ENCODE assay signal across 8 cellular contexts in the genomic region with DNA sequence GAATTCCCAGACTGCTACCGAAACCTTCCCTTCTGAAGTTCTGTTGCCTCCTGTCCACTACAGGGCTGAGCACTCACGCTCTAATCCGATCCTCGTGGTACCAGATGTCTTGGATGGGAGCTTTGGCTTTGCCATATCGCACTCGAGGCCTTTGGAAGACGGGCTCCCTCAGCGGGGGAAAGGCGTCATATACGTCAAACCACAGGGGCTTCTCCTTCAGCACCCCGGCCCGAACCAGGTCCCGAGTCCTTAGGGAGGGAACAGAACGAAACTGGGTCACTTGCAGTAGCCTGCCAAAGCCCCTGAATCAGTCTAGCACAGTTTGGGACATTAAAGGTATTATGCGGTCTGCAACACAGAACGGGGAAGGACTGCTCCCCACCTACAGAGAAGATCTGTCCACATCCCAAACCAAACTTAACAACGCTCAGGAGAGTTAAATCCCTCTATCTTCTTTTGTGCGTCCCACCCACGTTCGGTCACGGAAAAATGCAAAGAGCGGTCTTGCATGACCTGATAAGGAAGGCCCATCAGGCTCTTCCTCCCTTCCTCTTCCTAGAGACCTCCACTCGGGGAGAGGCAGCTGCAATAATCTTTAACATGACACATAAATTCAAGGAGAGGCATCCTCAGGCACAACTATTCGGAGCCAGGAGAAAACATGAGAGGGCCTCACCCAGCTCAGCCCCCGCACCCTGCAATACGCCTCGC. TPM values are rescaled to one million over a fixed set of nuclear protein-coding genes. Genes with fewer than 3 reads are reported as not detected.
DNase-seq lines count a peak whose midpoint lies in the region; ATAC-seq and TF ChIP-seq lines count a peak whose summit lies in the region.

No MANE protein-coding gene starts in this region.

- H2AFZ ChIP-seq in KMS-11 (ENCODE audit: low read depth), result peak overlapping the region; percentile 64

- H3K79me2 ChIP-seq in KMS-11 (ENCODE audit: insufficient read depth, low read depth), result peaks cover 24% of the 10 kb centered on the region

- H3K9ac ChIP-seq in KMS-11, result peak overlapping the region; percentile 61; the same call in 1 of the 2 replicates

- DNase-seq in GM06990 (ENCODE audit: extremely low read depth, insufficient read length) (no peak), chondrocyte (ENCODE audit: low spot score) (no peak), natural killer cell (no peak), NOMO-1 treated with dmso at 0.1 percent for 144 hours (lab: John Stamatoyannopoulos, UW; ENCODE audit: unreplicated experiment) (no peak), COR-L47 (lab: John Stamatoyannopoulos, UW) (no peak)
- DNase-seq in activated CD8-positive, alpha-beta memory T cell treated with anti-CD3 and anti-CD28 coated beads, Interleukin-2, amount 50 U/mL, for 48 hours, result no peak

- H3K4me3 ChIP-seq in GM06990 (replicated peaks; ENCODE audit: low read depth, low read length) (peak overlapping the region; percentile 100), KMS-11 (IDR thresholded peaks at IDR 0.05; ENCODE audit: insufficient read depth, low read depth, low read length) (no peak overlapping the region)

- H3K36me3 Mint-ChIP-seq in chondrocyte (ENCODE audit: low read depth) (peaks cover 2% of the 10 kb centered on the region), natural killer cell (no peaks in the 10 kb centered on the region)

- H3K4me1 Mint-ChIP-seq in chondrocyte (ENCODE audit: low read depth) (peaks cover 36% of the 10 kb centered on the region), natural killer cell (peaks cover 33 to 36% of the 10 kb centered on the region in 2 donors)

- H3K4me2 ChIP-seq in KMS-11, result peak overlapping the region; percentile 83

- no peaks in the 10 kb centered on the region for H3K27me3 ChIP-seq in GM06990 (replicated peaks; ENCODE audit: control insufficient read depth, insufficient read depth, low read length)
- no peaks in the 10 kb centered on the region for H3K27me3 ChIP-seq in KMS-11 (ENCODE audit: insufficient read depth, low read depth)

- ATAC-seq in natural killer cell, result peak in 1 of 3 donors; percentile 5
- ATAC-seq in HG02759 (IDR thresholded peaks at IDR 0.05; ENCODE audit: unreplicated experiment), result no peak

- H3K36me3 ChIP-seq in GM06990 (ENCODE audit: control insufficient read depth, insufficient read depth, low read length), result peaks cover 4% of the 10 kb centered on the region
- no peaks in the 10 kb centered on the region for H3K36me3 ChIP-seq in KMS-11 (ENCODE audit: insufficient read depth)

- H4K20me1 ChIP-seq in KMS-11 (ENCODE audit: insufficient read depth), result no peaks in the 10 kb centered on the region

- intact Hi-C loops in natural killer cell (cut with micrococcal nuclease), result no loop called here

- TF ChIP-seq CTCF in GM06990 (IDR thresholded peaks at IDR 0.05; ENCODE audit: insufficient read depth, low read length, poor library complexity, severe bottlenecking) (no peak), KMS-11 (conservative IDR thresholded peaks at IDR 0.05; ENCODE audit: low read depth, low read length) (no peak), chondrocyte (IDR thresholded peaks at IDR 0.05) (no peak), natural killer cell (IDR thresholded peaks at IDR 0.05) (no peak)

- no peaks in the 10 kb centered on the region for H3K27me3 Mint-ChIP-seq in chondrocyte (ENCODE audit: low read depth)
- H3K27me3 Mint-ChIP-seq in natural killer cell (ENCODE audit: low read depth in 2 of 2), result no peaks in the 10 kb centered on the region

- H3K4me1 ChIP-seq in KMS-11 (ENCODE audit: low read depth, poor library complexity, severe bottlenecking), result peaks cover 20% of the 10 kb centered on the region

- peak overlapping the region; percentile 69 for H3K27ac ChIP-seq in KMS-11

- H3K4me3 Mint-ChIP-seq in chondrocyte (ENCODE audit: unreplicated experiment) (peak overlapping the region; percentile 97), natural killer cell (peak overlapping the region; percentile 99)

- H3K9me3 Mint-ChIP-seq in chondrocyte (ENCODE audit: low read depth) (no peaks in the 10 kb centered on the region), natural killer cell (no peaks in the 10 kb centered on the region)

- H3K27ac Mint-ChIP-seq in chondrocyte (ENCODE audit: unreplicated experiment) (peak overlapping the region; percentile 100), natural killer cell (peak overlapping the region; percentile 98 to 99)

RNA-seq across cellular contexts. Expression of gene MRPS23, which starts 0.5 kb away (rescaled TPM):
- 30.3 to 33.3 TPM (median 33.1 TPM) in 3 replicates for total RNA-seq in chondrocyte
- total RNA-seq in natural killer cell, result 10 to 100 TPM; 12.8 to 17.3 (median 17.2) TPM
